Comparison of ENCODE assay signal across 18 cellular contexts in the genomic region with DNA sequence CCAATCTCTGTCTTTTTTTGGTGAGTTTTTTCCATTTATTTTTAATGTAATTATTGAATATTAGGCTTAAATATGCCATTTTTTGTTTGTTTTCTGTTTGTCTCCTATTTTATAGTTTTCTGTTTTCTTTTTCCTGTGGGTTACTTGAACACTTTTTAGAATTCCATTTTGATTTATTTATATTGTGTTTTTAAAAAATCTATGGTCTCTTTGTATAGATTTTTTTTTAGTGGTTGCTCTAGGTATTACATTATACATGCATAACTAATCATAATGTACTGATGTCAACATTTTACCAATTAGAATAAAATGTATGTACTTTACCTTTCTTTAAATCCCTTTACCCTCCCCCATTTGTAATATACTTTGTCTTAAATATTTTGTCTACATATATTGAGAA. TPM values are rescaled to one million over a fixed set of nuclear protein-coding genes. Genes with fewer than 3 reads are reported as not detected.
DNase-seq lines count a peak whose midpoint lies in the region; ATAC-seq and TF ChIP-seq lines count a peak whose summit lies in the region.
"Had no signal": no experiment of that assay in that cellular context is flagged by ENCODE, and none has a peak within 500 bp of the region (broad histone marks: within the 10 kb centered on the region; RNA-seq: fewer than 3 reads in every experiment).

No MANE protein-coding gene starts in this region.

- H3K4me3 ChIP-seq in SK-N-SH (ENCODE audit: low read depth in 2 of 2, low read length in 1 of 2), result no peak overlapping the region
- no peak overlapping the region for H3K4me3 ChIP-seq in KMS-11 (IDR thresholded peaks at IDR 0.05; ENCODE audit: insufficient read depth, low read depth, low read length)
- H3K4me3 ChIP-seq in dorsolateral prefrontal cortex, result no peak overlapping the region
- H3K4me3 ChIP-seq: BLaER1, psoas muscle had no signal

- H3K27ac ChIP-seq in SK-N-SH (ENCODE audit: low read depth in 2 of 2, low read length in 1 of 2) (no peak overlapping the region), KMS-11 (no peak overlapping the region), dorsolateral prefrontal cortex (no peak overlapping the region)
- H3K27ac ChIP-seq: 22Rv1, BLaER1, psoas muscle had no signal

- H3K4me3 Mint-ChIP-seq in chondrocyte (ENCODE audit: unreplicated experiment), result no peak overlapping the region
- peak overlapping the region; percentile 71 for H3K4me3 Mint-ChIP-seq in natural killer cell treated with Interleukin-12 subunit alpha and Interleukin-12 subunit beta and Interleukin-15 and Interleukin-18, amount 100 ng/mL, for 72 hours
- H3K4me3 Mint-ChIP-seq: brain had no signal

- H2AFZ ChIP-seq in SK-N-SH (ENCODE audit: low read depth) (no peak overlapping the region), KMS-11 (ENCODE audit: low read depth) (no peak overlapping the region)

- H3K79me2 ChIP-seq in SK-N-SH (ENCODE audit: insufficient read depth), result peaks cover 11% of the 10 kb centered on the region
- no peaks in the 10 kb centered on the region for H3K79me2 ChIP-seq in KMS-11 (ENCODE audit: insufficient read depth, low read depth)

- CTCF ChIA-PET in SK-N-SH (lab: Yijun Ruan, JAX), result no interaction called here

- H3K36me3 Mint-ChIP-seq in chondrocyte (ENCODE audit: low read depth), result peaks cover 42% of the 10 kb centered on the region
- peaks cover 61% of the 10 kb centered on the region for H3K36me3 Mint-ChIP-seq in natural killer cell treated with Interleukin-12 subunit alpha and Interleukin-12 subunit beta and Interleukin-15 and Interleukin-18, amount 100 ng/mL, for 72 hours

- TF ChIP-seq RAD21 in SK-N-SH (IDR thresholded peaks at IDR 0.05; ENCODE audit: low read length), result no peak

- POLR2A ChIA-PET in SK-N-SH (lab: Yijun Ruan, JAX), result no interaction called here

- no peak for TF ChIP-seq EP300 in SK-N-SH (IDR thresholded peaks at IDR 0.05; ENCODE audit: borderline replicate concordance in 1 of 2, low read depth in 1 of 2, low read length in 1 of 2)

- DNase-seq in SK-N-SH (no peak), chondrocyte (ENCODE audit: low spot score) (no peak), dorsolateral prefrontal cortex (no peak)
- DNase-seq in natural killer cell treated with Interleukin-12 subunit alpha and Interleukin-12 subunit beta and Interleukin-15 and Interleukin-18, amount 100 ng/mL, for 72 hours (ENCODE audit: low spot score), result no peak
- DNase-seq in stimulated activated CD4-positive, alpha-beta T cell treated with anti-CD3 and anti-CD28 coated beads, Interleukin-15, amount 100 ng/mL, for 24 hours, result no peak
- DNase-seq: activated gamma-delta T cell treated with Interleukin-2 at 50 U/mL for 16 hours, head of caudate nucleus, NCI-H1092 treated with DMSO at 0.1 percent for 48 hours, NCI-H2081 treated with DMSO at 0.1 percent for 48 hours, NCI-H510A treated with DMSO at 0.1 percent for 48 hours, psoas muscle, SHP77 had no signal

- H3K9ac ChIP-seq in SK-N-SH, result no peak overlapping the region
- H3K9ac ChIP-seq in KMS-11, result no peak overlapping the region
- H3K9ac ChIP-seq: BLaER1 had no signal

- no peaks in the 10 kb centered on the region for H4K20me1 ChIP-seq in SK-N-SH (ENCODE audit: insufficient read depth)
- H4K20me1 ChIP-seq in KMS-11 (ENCODE audit: insufficient read depth), result no peaks in the 10 kb centered on the region
- H4K20me1 ChIP-seq: BLaER1 had no signal

- H3K27ac Mint-ChIP-seq in chondrocyte (ENCODE audit: unreplicated experiment), result no peak overlapping the region
- peak overlapping the region; percentile 69 to 95 for H3K27ac Mint-ChIP-seq in natural killer cell treated with Interleukin-12 subunit alpha and Interleukin-12 subunit beta and Interleukin-15 and Interleukin-18, amount 100 ng/mL, for 72 hours
- H3K27ac Mint-ChIP-seq: brain had no signal

- H3K9me2 ChIP-seq in SK-N-SH, result no peaks in the 10 kb centered on the region

- TF ChIP-seq CTCF in SK-N-SH (IDR thresholded peaks at IDR 0.05), result peak; percentile 27; the same call in 1 of the 2 replicates
- 0 out of 2 replicates have a peak, but pooled peaks have one; percentile 21 for TF ChIP-seq CTCF in KMS-11 (conservative IDR thresholded peaks at IDR 0.05; ENCODE audit: low read depth, low read length)
- peak; percentile 39 for TF ChIP-seq CTCF in chondrocyte (IDR thresholded peaks at IDR 0.05)
- peak in 19 of 56 donors; percentile 6 to 33 (median 16) for TF ChIP-seq CTCF in dorsolateral prefrontal cortex (IDR thresholded peaks at IDR 0.05 in 54 of 56, conservative IDR thresholded peaks at IDR 0.05 in 2 of 56; ENCODE audit: low read depth in 1 of 56, partially characterized antibody in 56 of 56)

- ATAC-seq in SK-N-SH treated with all-trans-retinoic acid at 6 μM for 48 hours, result no peak
- ATAC-seq in natural killer cell treated with Interleukin-12 subunit alpha and Interleukin-12 subunit beta and Interleukin-15 and Interleukin-18, amount 100 ng/mL, for 72 hours, result no peak
- no peak for ATAC-seq in esophagus mucosa
- ATAC-seq: psoas muscle had no signal

- peaks cover 12% of the 10 kb centered on the region for H3F3A ChIP-seq in SK-N-SH (replicated peaks; ENCODE audit: insufficient read depth)

- intact Hi-C loops in dorsolateral prefrontal cortex (cut with DNase I), result no loop called here

- peaks cover 29% of the 10 kb centered on the region for H3K9me3 ChIP-seq in SK-N-SH

- H3K4me1 Mint-ChIP-seq in chondrocyte (ENCODE audit: low read depth), result peaks cover 10% of the 10 kb centered on the region
- H3K4me1 Mint-ChIP-seq in natural killer cell treated with Interleukin-12 subunit alpha and Interleukin-12 subunit beta and Interleukin-15 and Interleukin-18, amount 100 ng/mL, for 72 hours (ENCODE audit: low read depth in 2 of 2), result peaks cover 52 to 83% of the 10 kb centered on the region in 2 donors
- H3K4me1 Mint-ChIP-seq: brain had no signal

- H3K27me3 ChIP-seq in SK-N-SH (ENCODE audit: insufficient read depth) (no peaks in the 10 kb centered on the region), KMS-11 (ENCODE audit: insufficient read depth, low read depth) (no peaks in the 10 kb centered on the region), dorsolateral prefrontal cortex (no peaks in the 10 kb centered on the region)
- H3K27me3 ChIP-seq: BLaER1 had no signal

- H3K27me3 Mint-ChIP-seq in chondrocyte (ENCODE audit: low read depth), result no peaks in the 10 kb centered on the region
- H3K27me3 Mint-ChIP-seq in natural killer cell treated with Interleukin-12 subunit alpha and Interleukin-12 subunit beta and Interleukin-15 and Interleukin-18, amount 100 ng/mL, for 72 hours, result no peaks in the 10 kb centered on the region
- H3K27me3 Mint-ChIP-seq: brain had no signal

- H3K4me2 ChIP-seq in SK-N-SH (no peak overlapping the region), KMS-11 (no peak overlapping the region)
- H3K4me2 ChIP-seq: BLaER1 had no signal

- peaks cover 29% of the 10 kb centered on the region for H3K9me3 Mint-ChIP-seq in chondrocyte (ENCODE audit: low read depth)
- peaks cover 13% of the 10 kb centered on the region for H3K9me3 Mint-ChIP-seq in natural killer cell treated with Interleukin-12 subunit alpha and Interleukin-12 subunit beta and Interleukin-15 and Interleukin-18, amount 100 ng/mL, for 72 hours

- H3K36me3 ChIP-seq in SK-N-SH (replicated peaks in 1 of 2; ENCODE audit: control insufficient read depth in 1 of 2, insufficient read depth in 2 of 2, low read length in 1 of 2), result peaks cover 22 to 76% of the 10 kb centered on the region in 2 experiments
- no peaks in the 10 kb centered on the region for H3K36me3 ChIP-seq in KMS-11 (ENCODE audit: insufficient read depth)

- H3K4me1 ChIP-seq in SK-N-SH (ENCODE audit: control insufficient read depth in 1 of 2, insufficient read depth in 2 of 2, low read depth in 1 of 2, low read length in 1 of 2) (peaks cover 0 to 9% of the 10 kb centered on the region in 2 experiments; a peak in 2 of 4 replicates), KMS-11 (ENCODE audit: low read depth, poor library complexity, severe bottlenecking) (no peaks in the 10 kb centered on the region)
- H3K4me1 ChIP-seq: BLaER1, psoas muscle had no signal

TF ChIP-seq in SK-N-SH, 30 proteins besides CTCF, POLR2A, EP300 and RAD21 (continues in another document):
- TF ChIP-seq FOXJ3 (CRISPR knock-in tag; IDR thresholded peaks at IDR 0.05) (no peak), FOXM1 (IDR thresholded peaks at IDR 0.05; ENCODE audit: low read depth) (no peak), TEAD4 (IDR thresholded peaks at IDR 0.05; ENCODE audit: borderline replicate concordance, insufficient read depth) (no peak), YY1 (IDR thresholded peaks at IDR 0.05; ENCODE audit: low read depth) (no peak), GABPA (IDR thresholded peaks at IDR 0.05; ENCODE audit: low read depth) (no peak)

TF ChIP-seq in SK-N-SH treated with all-trans-retinoic acid at 6 μM for 48 hours, 23 proteins besides CTCF, POLR2A, EP300 and RAD21:
- TF ChIP-seq BACH2 (CRISPR knock-in tag; IDR thresholded peaks at IDR 0.05; ENCODE audit: borderline replicate concordance) (no peak), CSDC2 (CRISPR knock-in tag; IDR thresholded peaks at IDR 0.05) (no peak), GLIS3 (CRISPR knock-in tag; IDR thresholded peaks at IDR 0.05) (no peak), RARB (CRISPR knock-in tag; IDR thresholded peaks at IDR 0.05) (no peak)
- TF ChIP-seq, protein P1, sequence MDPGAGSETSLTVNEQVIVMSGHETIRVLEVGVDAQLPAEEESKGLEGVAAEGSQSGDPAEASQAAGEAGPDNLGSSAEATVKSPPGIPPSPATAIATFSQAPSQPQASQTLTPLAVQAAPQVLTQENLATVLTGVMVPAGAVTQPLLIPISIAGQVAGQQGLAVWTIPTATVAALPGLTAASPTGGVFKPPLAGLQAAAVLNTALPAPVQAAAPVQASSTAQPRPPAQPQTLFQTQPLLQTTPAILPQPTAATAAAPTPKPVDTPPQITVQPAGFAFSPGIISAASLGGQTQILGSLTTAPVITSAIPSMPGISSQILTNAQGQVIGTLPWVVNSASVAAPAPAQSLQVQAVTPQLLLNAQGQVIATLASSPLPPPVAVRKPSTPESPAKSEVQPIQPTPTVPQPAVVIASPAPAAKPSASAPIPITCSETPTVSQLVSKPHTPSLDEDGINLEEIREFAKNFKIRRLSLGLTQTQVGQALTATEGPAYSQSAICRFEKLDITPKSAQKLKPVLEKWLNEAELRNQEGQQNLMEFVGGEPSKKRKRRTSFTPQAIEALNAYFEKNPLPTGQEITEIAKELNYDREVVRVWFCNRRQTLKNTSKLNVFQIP (CRISPR knock-in tag; IDR thresholded peaks at IDR 0.05; ENCODE audit: borderline replicate concordance, low read depth), result no peak

RNA-seq across cellular contexts. Expression of a gene that starts 56.2 kb away (rescaled TPM):
- 2.4 and 3.1 TPM in 2 replicates for polyA plus RNA-seq in SK-N-SH (2012; rRNA removed)
- polyA plus RNA-seq in SK-N-SH (2012; cell fraction: cytosol; rRNA removed), result 3.1 and 3.7 TPM in 2 replicates
- 3.7 and 12.4 TPM in 2 replicates for polyA plus RNA-seq in SK-N-SH (2012; cell fraction: nucleus; rRNA removed)
- total RNA-seq in chondrocyte (8.5 to 9.2 TPM (median 9.2 TPM) in 3 replicates), dorsolateral prefrontal cortex (10 to 100 TPM; 19.8 to 49.0 (median 31.1) TPM), esophagus mucosa (10.0 TPM)
- 10 to 100 TPM; 65.9 to 85.7 TPM for total RNA-seq in natural killer cell treated with Interleukin-12 subunit alpha and Interleukin-12 subunit beta and Interleukin-15 and Interleukin-18, amount 100 ng/mL, for 72 hours
